Comparison of ENCODE assay signal across 13 cellular contexts in the genomic region with DNA sequence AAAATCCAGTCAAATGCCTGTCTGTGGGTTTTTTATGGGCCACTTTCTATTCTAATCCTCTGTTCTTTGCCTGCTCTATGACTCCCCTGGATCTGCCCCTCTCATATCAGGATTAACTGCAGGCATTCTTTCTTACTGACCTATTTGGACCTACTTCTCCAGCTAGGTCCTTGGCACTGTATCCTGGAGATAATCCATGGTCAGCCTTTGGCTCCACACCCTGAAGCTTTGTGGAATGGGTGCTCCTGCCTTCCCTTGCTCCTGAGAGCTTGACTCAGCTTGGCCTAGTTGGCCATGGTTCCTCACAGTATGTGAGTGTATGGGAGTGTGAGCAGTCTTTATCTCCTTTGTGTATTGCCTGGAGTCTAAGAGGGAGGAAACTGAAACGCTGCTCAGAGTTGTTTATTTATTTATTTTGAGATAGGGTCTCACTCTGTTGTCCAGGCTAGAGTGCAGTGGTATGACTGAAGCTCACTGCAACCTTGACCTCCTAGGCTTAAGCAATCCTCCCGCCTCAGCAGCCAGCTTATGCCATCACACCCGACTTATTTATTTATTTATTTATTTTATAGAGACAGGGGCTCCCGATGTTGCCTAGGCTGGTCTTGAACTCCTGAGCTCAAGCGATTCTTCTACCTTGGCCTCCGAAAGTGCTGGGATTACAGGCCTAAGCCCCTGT. TPM values are rescaled to one million over a fixed set of nuclear protein-coding genes. Genes with fewer than 3 reads are reported as not detected.
DNase-seq lines count a peak whose midpoint lies in the region; ATAC-seq and TF ChIP-seq lines count a peak whose summit lies in the region.
"Had no signal": no experiment of that assay in that cellular context is flagged by ENCODE, and none has a peak within 500 bp of the region (broad histone marks: within the 10 kb centered on the region; RNA-seq: fewer than 3 reads in every experiment).

No MANE protein-coding gene starts in this region.

- no peak overlapping the region for H3K4me3 Mint-ChIP-seq in activated CD8-positive, alpha-beta T cell treated with anti-CD3 and anti-CD28 coated beads for 36 hours
- H3K4me3 Mint-ChIP-seq in activated CD8-positive, alpha-beta T cell treated with anti-CD3 and anti-CD28 coated beads, Interleukin-2, amount 10 ng/mL, durations not matched to agents 7 days and 5 days = no peak overlapping the region
- H3K4me3 Mint-ChIP-seq: nephron progenitor cell had no signal

- no peak for ATAC-seq in activated CD8-positive, alpha-beta T cell treated with anti-CD3 and anti-CD28 coated beads for 36 hours
- ATAC-seq in activated CD8-positive, alpha-beta T cell treated with anti-CD3 and anti-CD28 coated beads, Interleukin-2, amount 10 ng/mL, durations not matched to agents 7 days and 5 days = no peak
- peak; percentile 32 for ATAC-seq in left colon
- no peak for ATAC-seq in HG03135 (IDR thresholded peaks at IDR 0.05; ENCODE audit: unreplicated experiment)

- peaks cover 3% of the 10 kb centered on the region for H3K36me3 Mint-ChIP-seq in activated CD8-positive, alpha-beta T cell treated with anti-CD3 and anti-CD28 coated beads for 36 hours (ENCODE audit: low read depth)
- H3K36me3 Mint-ChIP-seq in activated CD8-positive, alpha-beta T cell treated with anti-CD3 and anti-CD28 coated beads, Interleukin-2, amount 10 ng/mL, durations not matched to agents 7 days and 5 days (ENCODE audit: low read depth) = no peaks in the 10 kb centered on the region

- no peak for DNase-seq in activated CD8-positive, alpha-beta T cell treated with anti-CD3 and anti-CD28 coated beads for 36 hours
- no peak for DNase-seq in activated CD8-positive, alpha-beta T cell treated with anti-CD3 and anti-CD28 coated beads, Interleukin-2, amount 10 ng/mL, durations not matched to agents 7 days and 5 days
- DNase-seq in adipocyte (ENCODE audit: low read depth) = peak; percentile 24
- no peak for DNase-seq in left colon
- peak; percentile 18 for DNase-seq in stromal cell of bone marrow (ENCODE audit: low read depth)
- DNase-seq in NCI-H1436 treated with DMSO at 0.1 percent for 48 hours (lab: John Stamatoyannopoulos, UW) = no peak
- DNase-seq in GM10266 (ENCODE audit: extremely low spot score) = no peak
- DNase-seq: head of caudate nucleus, nephron progenitor cell, T-helper 9 cell, testis had no signal

- H3K4me1 ChIP-seq in adipocyte (ENCODE audit: control insufficient read depth, insufficient read depth, low read length) = peaks cover 20% of the 10 kb centered on the region
- H3K4me1 ChIP-seq: testis had no signal

- peaks cover 7% of the 10 kb centered on the region for H3K9me3 Mint-ChIP-seq in activated CD8-positive, alpha-beta T cell treated with anti-CD3 and anti-CD28 coated beads for 36 hours
- peaks cover 14% of the 10 kb centered on the region for H3K9me3 Mint-ChIP-seq in activated CD8-positive, alpha-beta T cell treated with anti-CD3 and anti-CD28 coated beads, Interleukin-2, amount 10 ng/mL, durations not matched to agents 7 days and 5 days (ENCODE audit: insufficient read depth)

- TF ChIP-seq CTCF in activated CD8-positive, alpha-beta T cell treated with anti-CD3 and anti-CD28 coated beads for 36 hours (IDR thresholded peaks at IDR 0.05) = no peak
- no peak for TF ChIP-seq CTCF in GM10266 (IDR thresholded peaks at IDR 0.05; ENCODE audit: control insufficient read depth, insufficient read depth, low read depth, missing control alignments)

- POLR2A ChIA-PET in activated CD8-positive, alpha-beta T cell treated with anti-CD3 and anti-CD28 coated beads for 36 hours (lab: Charles Lee) = no interaction called here
- POLR2A ChIA-PET in activated CD8-positive, alpha-beta T cell treated with anti-CD3 and anti-CD28 coated beads, Interleukin-2, amount 10 ng/mL, durations not matched to agents 7 days and 5 days (lab: Charles Lee) = no interaction called here

- H3K4me3 ChIP-seq in adipocyte (ENCODE audit: low read length) = peak overlapping the region; percentile 34
- H3K4me3 ChIP-seq: testis had no signal

- H3K27ac Mint-ChIP-seq in activated CD8-positive, alpha-beta T cell treated with anti-CD3 and anti-CD28 coated beads for 36 hours = peak overlapping the region; percentile 70
- H3K27ac Mint-ChIP-seq in activated CD8-positive, alpha-beta T cell treated with anti-CD3 and anti-CD28 coated beads, Interleukin-2, amount 10 ng/mL, durations not matched to agents 7 days and 5 days = no peak overlapping the region
- H3K27ac Mint-ChIP-seq: nephron progenitor cell had no signal

- H3K9me3 ChIP-seq in adipocyte (ENCODE audit: control insufficient read depth, low read length) = peaks cover 12% of the 10 kb centered on the region
- H3K9me3 ChIP-seq: testis had no signal

- no peaks in the 10 kb centered on the region for H3K27me3 Mint-ChIP-seq in activated CD8-positive, alpha-beta T cell treated with anti-CD3 and anti-CD28 coated beads for 36 hours
- no peaks in the 10 kb centered on the region for H3K27me3 Mint-ChIP-seq in activated CD8-positive, alpha-beta T cell treated with anti-CD3 and anti-CD28 coated beads, Interleukin-2, amount 10 ng/mL, durations not matched to agents 7 days and 5 days (ENCODE audit: low read depth)
- H3K27me3 Mint-ChIP-seq: IgD-negative memory B cell had no signal

- H3K36me3 ChIP-seq in adipocyte (ENCODE audit: control insufficient read depth, insufficient read depth, low read length, severe bottlenecking) = no peaks in the 10 kb centered on the region

- peaks cover 12% of the 10 kb centered on the region for H3K4me1 Mint-ChIP-seq in activated CD8-positive, alpha-beta T cell treated with anti-CD3 and anti-CD28 coated beads for 36 hours (ENCODE audit: low read depth)
- H3K4me1 Mint-ChIP-seq in activated CD8-positive, alpha-beta T cell treated with anti-CD3 and anti-CD28 coated beads, Interleukin-2, amount 10 ng/mL, durations not matched to agents 7 days and 5 days (ENCODE audit: low read depth) = peaks cover 2% of the 10 kb centered on the region

- CTCF ChIA-PET in activated CD8-positive, alpha-beta T cell treated with anti-CD3 and anti-CD28 coated beads for 36 hours (lab: Charles Lee) = interaction anchor here (1.1 kb wide), 1 partner anchor 136 kb away, joined by 4 read pairs; no protein-coding TSS in a partner anchor
- CTCF ChIA-PET in activated CD8-positive, alpha-beta T cell treated with anti-CD3 and anti-CD28 coated beads, Interleukin-2, amount 10 ng/mL, durations not matched to agents 7 days and 5 days (lab: Charles Lee) = interaction anchor here (1.7 kb wide), 1 partner anchor 136 kb away, joined by 4 read pairs; no protein-coding TSS in a partner anchor

- no peaks in the 10 kb centered on the region for H3K27me3 ChIP-seq in adipocyte (replicated peaks; ENCODE audit: control insufficient read depth, insufficient read depth, low read length)
- H3K27me3 ChIP-seq: testis had no signal

- H3K9ac ChIP-seq in adipocyte (ENCODE audit: low read length) = no peak overlapping the region

- intact Hi-C loops in activated CD8-positive, alpha-beta T cell treated with anti-CD3 and anti-CD28 coated beads for 36 hours (cut with micrococcal nuclease) = no loop called here
- intact Hi-C loops in left colon (cut with DNase I, micrococcal nuclease) = no loop called here

RNA-seq across cellular contexts. Expression of gene CDC14A, which starts 28.7 kb away (rescaled TPM):
- total RNA-seq in activated CD8-positive, alpha-beta T cell treated with anti-CD3 and anti-CD28 coated beads for 36 hours = 10 to 100 TPM; 14.3 to 17.2 TPM
- total RNA-seq in activated CD8-positive, alpha-beta T cell treated with anti-CD3 and anti-CD28 coated beads, Interleukin-2, amount 10 ng/mL, durations not matched to agents 7 days and 5 days = 10 to 100 TPM; 24.9 to 26.7 TPM
- 10 to 100 TPM; 19.1 to 23.9 TPM for total RNA-seq in left colon

RNA-seq across cellular contexts. Expression of gene RTCA, which starts 57.6 kb away (rescaled TPM):
- total RNA-seq in activated CD8-positive, alpha-beta T cell treated with anti-CD3 and anti-CD28 coated beads for 36 hours = 10 to 100 TPM; 44.7 to 46.0 TPM
- total RNA-seq in activated CD8-positive, alpha-beta T cell treated with anti-CD3 and anti-CD28 coated beads, Interleukin-2, amount 10 ng/mL, durations not matched to agents 7 days and 5 days = 10 to 100 TPM; 51.6 to 51.7 TPM
- total RNA-seq in left colon = 10 to 100 TPM; 37.1 to 40.5 TPM

Comparison
In these comparisons a context has a peak if more than half of its experiments do, and no peak if none do; other contexts are left out.
1. DNase-seq: peak in adipocyte (single experiment) and stromal cell of bone marrow (single experiment); none in activated CD8-positive, alpha-beta T cell treated with anti-CD3 and anti-CD28 coated beads for 36 hours (single experiment), activated CD8-positive, alpha-beta T cell treated with anti-CD3 and anti-CD28 coated beads, Interleukin-2, amount 10 ng/mL, durations not matched to agents 7 days and 5 days (single experiment), left colon (0 of 2), NCI-H1436 treated with DMSO at 0.1 percent for 48 hours (single experiment) and GM10266 (single experiment).